12 cellular contexts compared by ENCODE assay signal in the genomic region with DNA sequence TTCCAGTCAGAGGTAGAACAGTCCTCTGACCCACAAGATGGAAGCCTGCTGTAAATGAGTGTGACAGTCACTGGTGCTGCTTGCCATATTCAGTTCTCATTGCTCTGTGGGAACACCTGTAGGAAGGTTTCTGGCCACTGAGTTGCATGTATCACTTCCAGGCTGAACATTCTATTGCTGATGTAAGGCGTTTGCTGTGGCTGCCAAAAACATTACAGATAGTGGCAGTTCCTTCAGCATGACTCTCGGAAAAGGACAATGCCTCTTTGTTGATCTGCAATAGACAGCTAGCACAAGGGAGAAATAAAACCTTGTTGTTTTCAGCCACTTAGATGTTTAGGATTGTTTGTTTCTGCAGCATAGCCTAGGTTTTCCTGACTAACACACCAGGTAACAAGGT.
"Had no signal": no experiment of that assay in that cellular context is flagged by ENCODE, and none has a peak within 500 bp of the region (broad histone marks: within the 10 kb centered on the region; RNA-seq: fewer than 3 reads in every experiment).

No MANE protein-coding gene starts in this region.

- H3K27ac ChIP-seq: cardiac muscle cell, lower lobe of right lung, prostate gland, right lobe of liver, spleen had no signal

- DNase-seq: activated CD4-positive, alpha-beta T cell treated with anti-CD3 and anti-CD28 coated beads, Interleukin-2, amount 50 U/mL, for 4 hours; activated CD4-positive, CD25-positive, alpha-beta regulatory T cell treated with anti-CD3 and anti-CD28 coated beads, Interleukin-2, amount 50 U/mL, for 72 hours; activated naive CD4-positive, alpha-beta T cell treated with anti-CD3 and anti-CD28 coated beads for 36 hours; lower lobe of right lung; naive thymus-derived CD4-positive, alpha-beta T cell; right lobe of liver; SK-N-SH; spleen; T-helper 1 cell; T1000 had no signal

- H3K9me3 ChIP-seq: lower lobe of right lung, prostate gland, right lobe of liver, SK-N-SH had no signal

- H3K4me2 ChIP-seq: SK-N-SH had no signal

- H3K9ac ChIP-seq: SK-N-SH had no signal

- H3K4me3 ChIP-seq: cardiac muscle cell, lower lobe of right lung, prostate gland, right lobe of liver, spleen had no signal

- ATAC-seq: lower lobe of right lung; naive thymus-derived CD4-positive, alpha-beta T cell; right lobe of liver had no signal

- H3K36me3 ChIP-seq: cardiac muscle cell, lower lobe of right lung, prostate gland, right lobe of liver, spleen had no signal

- H3K4me1 ChIP-seq: right lobe of liver had no signal
